In the genomic region with DNA sequence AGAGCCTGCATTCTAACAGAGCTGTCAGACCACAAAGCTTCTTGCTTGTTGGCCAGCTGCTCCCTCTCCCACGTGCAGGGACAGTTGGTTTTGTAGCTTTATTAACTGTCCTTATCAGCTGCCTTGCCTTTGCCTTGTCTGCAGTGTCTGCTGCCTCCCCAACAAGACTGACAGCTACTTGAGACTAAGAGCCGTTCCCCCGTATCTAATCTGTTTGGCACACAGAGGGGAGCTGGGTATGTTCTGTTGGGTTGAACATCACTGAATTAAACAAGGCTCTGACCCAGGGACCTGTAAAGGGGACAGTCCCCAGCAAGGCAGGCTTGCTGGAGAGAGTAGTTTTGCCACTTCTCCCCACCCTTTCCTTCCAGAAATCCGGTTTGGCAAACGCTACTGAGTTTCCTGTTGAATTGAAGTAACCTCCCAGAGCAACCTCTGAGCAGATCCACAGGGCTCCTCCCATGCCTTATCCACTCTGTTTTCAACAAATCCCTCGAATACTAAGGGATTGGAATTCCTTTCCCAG, we compare ENCODE assay signal across 13 cellular contexts.
DNase-seq lines count a peak whose midpoint lies in the region; ATAC-seq, FAIRE-seq and TF ChIP-seq lines count a peak whose summit lies in the region.
"Had no signal": no experiment of that assay in that cellular context is flagged by ENCODE, and none has a peak within 500 bp of the region (broad histone marks: within the 10 kb centered on the region; RNA-seq: fewer than 3 reads in every experiment).

No MANE protein-coding gene starts in this region.

- H3K9ac ChIP-seq in endothelial cell of umbilical vein (replicated peaks; ENCODE audit: extremely low read depth, insufficient read depth, low read length), result no peak overlapping the region

- peak overlapping the region; percentile 15 for H2AFZ ChIP-seq in endothelial cell of umbilical vein (ENCODE audit: low read depth, low read length)

- H3K79me2 ChIP-seq in endothelial cell of umbilical vein (ENCODE audit: control insufficient read depth, insufficient read depth, low read length), result no peaks in the 10 kb centered on the region

- dilution Hi-C loops in endothelial cell of umbilical vein (cut with MboI; ENCODE audit: extremely low pct_ligation_motif_present, low sequenced_read_pairs), result no loop called here

- no peaks in the 10 kb centered on the region for H3K9me1 ChIP-seq in endothelial cell of umbilical vein (replicated peaks; ENCODE audit: control insufficient read depth, extremely low read depth, insufficient read depth, low read length)

- no TSS peak for BruUV-seq in endothelial cell of umbilical vein (replicated peaks; lab: Mats Ljungman, UMichigan)

- no peaks in the 10 kb centered on the region for H3K9me3 ChIP-seq in endothelial cell of umbilical vein (replicated peaks; ENCODE audit: control insufficient read depth, insufficient read depth, low read length)
- no peaks in the 10 kb centered on the region for H3K9me3 ChIP-seq in right lobe of liver
- no peaks in the 10 kb centered on the region for H3K9me3 ChIP-seq in testis
- H3K9me3 ChIP-seq: tibial artery had no signal

- DNase-seq in NCI-H524 (lab: John Stamatoyannopoulos, UW) (peak; percentile 89 to 95), endothelial cell of umbilical vein (ENCODE audit: low read depth, low spot score) (peak; percentile 79), right lobe of liver (no peak), testis (peak; percentile 79), ACHN (no peak), cortex of kidney (lab: John Stamatoyannopoulos, UW) (no peak), foreskin melanocyte (no peak), NCI-H146 (lab: John Stamatoyannopoulos, UW) (no peak)
- DNase-seq: activated CD4-positive, alpha-beta T cell treated with anti-CD3 and anti-CD28 coated beads, Interleukin-2, amount 50 U/mL, for 48 hours; activated naive CD4-positive, alpha-beta T cell treated with anti-CD3 and anti-CD28 coated beads for 36 hours; DMS79 treated with DMSO at 0.1 percent for 48 hours; NCI-H510A had no signal

- peak; percentile 68 to 82 (median 77) for ATAC-seq in right lobe of liver

- in situ Hi-C loops in ACHN (cut with HindIII; ENCODE audit: low pct_ligation_motif_present, low pct_unique_long_range_greater_than_20kb, low sequenced_read_pairs), result no loop called here

- no peaks in the 10 kb centered on the region for H3K36me3 ChIP-seq in endothelial cell of umbilical vein (ENCODE audit: control insufficient read depth in 2 of 2, extremely low read depth in 1 of 2, insufficient read depth in 2 of 2, low read length in 2 of 2)
- no peaks in the 10 kb centered on the region for H3K36me3 ChIP-seq in right lobe of liver
- no peaks in the 10 kb centered on the region for H3K36me3 ChIP-seq in testis (ENCODE audit: low read depth, missing control alignments)
- H3K36me3 ChIP-seq: tibial artery had no signal

- intact Hi-C loops in endothelial cell of umbilical vein (cut with micrococcal nuclease) (no loop called here), right lobe of liver (cut with DNase I) (no loop called here), testis (cut with DNase I; ENCODE audit: low total_unique reads) (no loop called here)

- POLR2A ChIA-PET in endothelial cell of umbilical vein (lab: Charles Lee), result no interaction called here

- no peaks in the 10 kb centered on the region for H4K20me1 ChIP-seq in endothelial cell of umbilical vein (replicated peaks; ENCODE audit: control insufficient read depth, extremely low read depth, insufficient read depth, low read length)

- H3K4me1 ChIP-seq in endothelial cell of umbilical vein (ENCODE audit: control insufficient read depth, extremely low read depth, insufficient read depth, low read length), result peaks cover 24% of the 10 kb centered on the region
- H3K4me1 ChIP-seq in right lobe of liver, result no peaks in the 10 kb centered on the region
- peaks cover 14% of the 10 kb centered on the region for H3K4me1 ChIP-seq in testis

- CTCF ChIA-PET in endothelial cell of umbilical vein (lab: Charles Lee), result interaction anchor here (0.8 to 2.2 kb wide), 9 partner anchors 9 to 398 kb away, joined by 3 to 8 read pairs (median 4); no protein-coding TSS in a partner anchor

- no peak for TF ChIP-seq POLR2A in endothelial cell of umbilical vein (IDR thresholded peaks at IDR 0.05; ENCODE audit: low read depth, low read length)
- TF ChIP-seq POLR2A in right lobe of liver (IDR thresholded peaks at IDR 0.05), result no peak
- TF ChIP-seq POLR2A in testis (IDR thresholded peaks at IDR 0.05), result no peak

- H3K27me3 ChIP-seq in endothelial cell of umbilical vein (ENCODE audit: control insufficient read depth in 2 of 2, insufficient read depth in 2 of 2, low read length in 2 of 2) (no peaks in the 10 kb centered on the region), right lobe of liver (no peaks in the 10 kb centered on the region), testis (no peaks in the 10 kb centered on the region)

- 20% methylated on average over 6 of the region's 6 CpGs for WGBS in right lobe of liver (ENCODE audit: insufficient coverage, low coverage, low lambda C conversion rate, missing lambda C conversion rate)
- WGBS in testis, 2 donors, result 26 to 52% methylated on average over 6 of the region's 6 CpGs

- no peak overlapping the region for H3K4me3 ChIP-seq in endothelial cell of umbilical vein (replicated peaks in 1 of 3; ENCODE audit: insufficient read depth in 1 of 3, low read depth in 1 of 3, low read length in 3 of 3)
- no peak overlapping the region for H3K4me3 ChIP-seq in right lobe of liver
- no peak overlapping the region for H3K4me3 ChIP-seq in testis
- H3K4me3 ChIP-seq: tibial artery had no signal

- no peak for FAIRE-seq in endothelial cell of umbilical vein (lab: Jason Lieb, UNC)

- H3K27ac ChIP-seq in endothelial cell of umbilical vein (ENCODE audit: insufficient read depth, low read depth, low read length), result no peak overlapping the region
- no peak overlapping the region for H3K27ac ChIP-seq in right lobe of liver
- peak overlapping the region in 1 of 2 donors; percentile 18 for H3K27ac ChIP-seq in testis
- H3K27ac ChIP-seq: tibial artery had no signal

- H3K4me2 ChIP-seq in endothelial cell of umbilical vein (ENCODE audit: insufficient read depth, low read length), result peak overlapping the region; percentile 31

- TF ChIP-seq CTCF in endothelial cell of umbilical vein (IDR thresholded peaks at IDR 0.05; ENCODE audit: extremely low read depth in 1 of 2, insufficient read depth in 1 of 2, low read depth in 1 of 2, low read length in 2 of 2), result no peak
- no peak for TF ChIP-seq CTCF in right lobe of liver (IDR thresholded peaks at IDR 0.05)
- no peak for TF ChIP-seq CTCF in testis (IDR thresholded peaks at IDR 0.05)

TF ChIP-seq in endothelial cell of umbilical vein, 7 proteins besides CTCF, POLR2A, EP300 and RAD21:
- TF ChIP-seq POLR2AphosphoS5 (IDR thresholded peaks at IDR 0.05; ENCODE audit: insufficient read depth, low read depth, low read length), result no peak
- no peak for TF ChIP-seq JUN (IDR thresholded peaks at IDR 0.05; ENCODE audit: borderline replicate concordance, insufficient read depth, insufficient read length, low read depth)
- TF ChIP-seq, protein P1, sequence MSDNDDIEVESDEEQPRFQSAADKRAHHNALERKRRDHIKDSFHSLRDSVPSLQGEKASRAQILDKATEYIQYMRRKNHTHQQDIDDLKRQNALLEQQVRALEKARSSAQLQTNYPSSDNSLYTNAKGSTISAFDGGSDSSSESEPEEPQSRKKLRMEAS (IDR thresholded peaks at IDR 0.05; ENCODE audit: insufficient read depth, insufficient read length), result no peak
- no peak for TF ChIP-seq GATA2 (IDR thresholded peaks at IDR 0.05; ENCODE audit: insufficient read depth, insufficient read length, low read depth, low read length)
- TF ChIP-seq EZH2 (IDR thresholded peaks at IDR 0.05; ENCODE audit: borderline replicate concordance, low read depth, low read length, severe bottlenecking), result no peak
- TF ChIP-seq MYC (IDR thresholded peaks at IDR 0.05; ENCODE audit: low read depth, low read length), result no peak
- no peak for TF ChIP-seq FOS (IDR thresholded peaks at IDR 0.05; ENCODE audit: borderline replicate concordance, insufficient read depth, low read length)

Comparison
In these comparisons a context has a peak if more than half of its experiments do, and no peak if none do; other contexts are left out.
1. DNase-seq: peak in NCI-H524 (2 of 2), endothelial cell of umbilical vein (single experiment) and testis (single experiment); none in right lobe of liver (0 of 3), ACHN (single experiment), cortex of kidney (single experiment), foreskin melanocyte (single experiment) and NCI-H146 (single experiment).